Comparison of ENCODE assay signal across 17 cellular contexts in genomic region chr1:186499571-186499970, GRCh38. TPM values are rescaled to one million over a fixed set of nuclear protein-coding genes. Genes with fewer than 3 reads are reported as not detected.
"Had no signal": no experiment of that assay in that cellular context is flagged by ENCODE, and none has a peak within 500 bp of the region (broad histone marks: within the 10 kb centered on the region; RNA-seq: fewer than 3 reads in every experiment).

No MANE protein-coding gene starts in this region.

- H3K36me3 Mint-ChIP-seq: natural killer cell treated with Interleukin-12 subunit alpha and Interleukin-12 subunit beta and Interleukin-15 and Interleukin-18, amount 100 ng/mL, for 72 hours had no signal

- H3K27me3 Mint-ChIP-seq: activated CD4-positive, alpha-beta memory T cell treated with anti-CD3 and anti-CD28 coated beads, Interleukin-2, amount 10 ng/mL, durations not matched to agents 7 days and 5 days; activated CD4-positive, alpha-beta T cell treated with anti-CD3 and anti-CD28 coated beads for 36 hours; central memory CD8-positive, alpha-beta T cell; natural killer cell treated with Interleukin-12 subunit alpha and Interleukin-12 subunit beta and Interleukin-15 and Interleukin-18, amount 100 ng/mL, for 72 hours; stimulated activated naive CD8-positive, alpha-beta T cell treated with anti-CD3 and anti-CD28 coated beads, Interleukin-15, Interleukin-2, amounts not matched to agents 100 ng/mL and 50 ng/mL, for 24 hours had no signal

- H3K27me3 ChIP-seq: upper lobe of left lung had no signal

- H3K4me1 ChIP-seq: lower lobe of right lung, upper lobe of left lung had no signal

- H3K4me1 Mint-ChIP-seq: central memory CD8-positive, alpha-beta T cell had no signal

- H3K9me3 Mint-ChIP-seq: activated CD4-positive, alpha-beta memory T cell treated with anti-CD3 and anti-CD28 coated beads, Interleukin-2, amount 10 ng/mL, durations not matched to agents 7 days and 5 days; central memory CD8-positive, alpha-beta T cell; natural killer cell treated with Interleukin-12 subunit alpha and Interleukin-12 subunit beta and Interleukin-15 and Interleukin-18, amount 100 ng/mL, for 72 hours; stimulated activated naive CD8-positive, alpha-beta T cell treated with anti-CD3 and anti-CD28 coated beads, Interleukin-15, Interleukin-2, amounts not matched to agents 100 ng/mL and 50 ng/mL, for 24 hours had no signal

- ATAC-seq: activated CD4-positive, alpha-beta T cell treated with anti-CD3 and anti-CD28 coated beads for 36 hours; lower lobe of right lung; natural killer cell treated with Interleukin-12 subunit alpha and Interleukin-12 subunit beta and Interleukin-15 and Interleukin-18, amount 100 ng/mL, for 72 hours had no signal

- DNase-seq: activated CD4-positive, alpha-beta memory T cell treated with anti-CD3 and anti-CD28 coated beads, Interleukin-2, amount 10 ng/mL, durations not matched to agents 7 days and 5 days; activated CD4-positive, alpha-beta T cell treated with anti-CD3 and anti-CD28 coated beads for 36 hours; activated gamma-delta T cell treated with Interleukin-2 at 50 U/mL for 16 hours; activated T-cell treated with anti-CD3 and anti-CD28 coated beads, Interleukin-2, amount 50 U/mL, for 48 hours; cortex of kidney; effector CD8-positive, alpha-beta T cell; lower lobe of right lung; stimulated activated CD4-positive, alpha-beta T cell treated with anti-CD3 and anti-CD28 coated beads, Interleukin-4, amount 100 ng/mL, for 1 hour; stimulated activated CD8-positive, alpha-beta memory T cell treated with anti-CD3 and anti-CD28 coated beads, Interleukin-4, amount 100 ng/mL, for 48 hours; T-helper 9 cell; upper lobe of left lung had no signal

- H3K4me3 ChIP-seq: lower lobe of right lung, upper lobe of left lung had no signal

- H3K27ac Mint-ChIP-seq: activated CD4-positive, alpha-beta memory T cell treated with anti-CD3 and anti-CD28 coated beads, Interleukin-2, amount 10 ng/mL, durations not matched to agents 7 days and 5 days; activated CD4-positive, alpha-beta T cell treated with anti-CD3 and anti-CD28 coated beads for 36 hours; natural killer cell treated with Interleukin-12 subunit alpha and Interleukin-12 subunit beta and Interleukin-15 and Interleukin-18, amount 100 ng/mL, for 72 hours; stimulated activated naive CD8-positive, alpha-beta T cell treated with anti-CD3 and anti-CD28 coated beads, Interleukin-15, Interleukin-2, amounts not matched to agents 100 ng/mL and 50 ng/mL, for 24 hours had no signal

- H3K4me3 Mint-ChIP-seq: activated CD4-positive, alpha-beta memory T cell treated with anti-CD3 and anti-CD28 coated beads, Interleukin-2, amount 10 ng/mL, durations not matched to agents 7 days and 5 days; activated CD4-positive, alpha-beta T cell treated with anti-CD3 and anti-CD28 coated beads for 36 hours; central memory CD8-positive, alpha-beta T cell; natural killer cell treated with Interleukin-12 subunit alpha and Interleukin-12 subunit beta and Interleukin-15 and Interleukin-18, amount 100 ng/mL, for 72 hours; stimulated activated naive CD8-positive, alpha-beta T cell treated with anti-CD3 and anti-CD28 coated beads, Interleukin-15, Interleukin-2, amounts not matched to agents 100 ng/mL and 50 ng/mL, for 24 hours had no signal

- H3K36me3 ChIP-seq: lower lobe of right lung, upper lobe of left lung had no signal

- H3K9me3 ChIP-seq: lower lobe of right lung, upper lobe of left lung had no signal

RNA-seq across cellular contexts. Expression of gene PDC, which starts 38.7 kb away (rescaled TPM):
- total RNA-seq: activated CD4-positive, alpha-beta memory T cell treated with anti-CD3 and anti-CD28 coated beads, Interleukin-2, amount 10 ng/mL, durations not matched to agents 7 days and 5 days; activated CD4-positive, alpha-beta T cell treated with anti-CD3 and anti-CD28 coated beads for 36 hours; epithelial cell of proximal tubule; lower lobe of right lung; natural killer cell treated with Interleukin-12 subunit alpha and Interleukin-12 subunit beta and Interleukin-15 and Interleukin-18, amount 100 ng/mL, for 72 hours; omental fat pad; temporal lobe; upper lobe of left lung had no signal
